Comparison of ENCODE assay signal across 19 cellular contexts in the genomic region with DNA sequence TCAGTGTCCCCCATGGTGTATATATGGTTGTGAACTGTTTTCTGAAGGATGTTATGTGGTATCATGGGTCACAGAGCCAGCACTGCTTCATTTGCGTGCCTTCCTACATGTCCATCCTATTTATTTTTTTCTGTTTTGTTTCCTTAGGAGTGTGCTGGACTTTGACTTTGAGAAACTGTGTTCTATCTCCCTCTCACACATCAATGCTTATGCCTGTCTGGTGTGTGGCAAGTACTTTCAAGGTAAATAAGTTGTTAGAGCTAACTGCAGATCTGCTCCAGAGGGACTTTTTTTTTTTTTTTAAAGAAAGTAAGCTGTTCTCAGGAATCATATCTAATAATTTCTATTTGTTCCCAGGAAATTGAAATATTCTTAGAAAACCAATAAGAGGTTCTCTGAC. TPM values are rescaled to one million over a fixed set of nuclear protein-coding genes. Genes with fewer than 3 reads are reported as not detected.
A peak's percentile ranks its signal among the peaks of the same experiment; 100 is the strongest.
DNase-seq lines count a peak whose midpoint lies in the region; ATAC-seq, FAIRE-seq and TF ChIP-seq lines count a peak whose summit lies in the region.
"Had no signal": no experiment of that assay in that cellular context is flagged by ENCODE, and none has a peak within 500 bp of the region (broad histone marks: within the 10 kb centered on the region; RNA-seq: fewer than 3 reads in every experiment).

No MANE protein-coding gene starts in this region.

- BruUV-seq in HepG2 (replicated peaks; lab: Mats Ljungman, UMichigan) = no TSS peak

- no peak overlapping the region for H3K4me3 Mint-ChIP-seq in activated T-cell treated with anti-CD3 and anti-CD28 coated beads, Interleukin-2, amount 50 U/mL, for 72 hours
- H3K4me3 Mint-ChIP-seq in progenitor cell of endocrine pancreas (ENCODE audit: low read depth) = no peak overlapping the region
- H3K4me3 Mint-ChIP-seq: CD4-positive, alpha-beta memory T cell; HFFc6 had no signal

- ATAC-seq in activated T-cell treated with anti-CD3 and anti-CD28 coated beads, Interleukin-2, amount 50 U/mL, for 72 hours (replicated peaks in 1 of 2) = no peak
- peak; percentile 71 for ATAC-seq in HepG2
- no peak for ATAC-seq in right lobe of liver
- ATAC-seq in left colon = peak; percentile 73
- ATAC-seq in HG03175 (IDR thresholded peaks at IDR 0.05; ENCODE audit: unreplicated experiment) = no peak

- H3K9me3 Mint-ChIP-seq in activated T-cell treated with anti-CD3 and anti-CD28 coated beads, Interleukin-2, amount 50 U/mL, for 72 hours = no peaks in the 10 kb centered on the region
- H3K9me3 Mint-ChIP-seq in progenitor cell of endocrine pancreas (ENCODE audit: low read depth) = no peaks in the 10 kb centered on the region
- H3K9me3 Mint-ChIP-seq: CD4-positive, alpha-beta memory T cell; HFFc6 had no signal

- TF ChIP-seq CTCF in HepG2 (CRISPR knock-in tag; IDR thresholded peaks at IDR 0.05) (no peak), right lobe of liver (IDR thresholded peaks at IDR 0.05) (no peak), progenitor cell of endocrine pancreas (IDR thresholded peaks at IDR 0.05; ENCODE audit: unreplicated experiment) (no peak)

- H3K36me3 ChIP-seq in HepG2 (replicated peaks in 1 of 2; ENCODE audit: control insufficient read depth in 1 of 2, insufficient read depth in 2 of 2, low read length in 2 of 2) = peaks cover 32 to 68% of the 10 kb centered on the region in 2 experiments
- peaks cover 0 to 73% (median 38%) of the 10 kb centered on the region in 4 donors for H3K36me3 ChIP-seq in right lobe of liver

- H2AFZ ChIP-seq in HepG2 (ENCODE audit: low read length) = no peak overlapping the region

- H3K27me3 Mint-ChIP-seq in activated T-cell treated with anti-CD3 and anti-CD28 coated beads, Interleukin-2, amount 50 U/mL, for 72 hours (ENCODE audit: low read depth) = no peaks in the 10 kb centered on the region
- no peaks in the 10 kb centered on the region for H3K27me3 Mint-ChIP-seq in progenitor cell of endocrine pancreas
- H3K27me3 Mint-ChIP-seq: CD4-positive, alpha-beta memory T cell had no signal

- H4K20me1 ChIP-seq in HepG2 (ENCODE audit: insufficient read depth, low read length) = peaks cover 10% of the 10 kb centered on the region

- H3K4me1 Mint-ChIP-seq in activated T-cell treated with anti-CD3 and anti-CD28 coated beads, Interleukin-2, amount 50 U/mL, for 72 hours (ENCODE audit: low read depth) = peaks cover 17% of the 10 kb centered on the region
- peaks cover 8% of the 10 kb centered on the region for H3K4me1 Mint-ChIP-seq in progenitor cell of endocrine pancreas (ENCODE audit: low read depth)

- H3K4me2 ChIP-seq in HepG2 (ENCODE audit: low read depth, low read length) = peak overlapping the region; percentile 35

- no peak for TF ChIP-seq RAD21 in HepG2 (CRISPR knock-in tag; IDR thresholded peaks at IDR 0.05)

- H3K4me3 ChIP-seq in HepG2 (replicated peaks in 1 of 3; ENCODE audit: insufficient read depth in 1 of 3, low read depth in 2 of 3, low read length in 3 of 3) = no peak overlapping the region; a peak in 1 of 6 replicates
- H3K4me3 ChIP-seq in right lobe of liver = no peak overlapping the region
- H3K4me3 ChIP-seq: HAP-1 had no signal

- DNase-seq in activated T-cell treated with anti-CD3 and anti-CD28 coated beads, Interleukin-2, amount 50 U/mL, for 72 hours = no peak
- no peak for DNase-seq in activated T-cell treated with anti-CD3 and anti-CD28 coated beads for 4 hours
- no peak for DNase-seq in HepG2 (ENCODE audit: low spot score)
- DNase-seq in right lobe of liver = no peak
- DNase-seq in left colon = no peak
- DNase-seq in progenitor cell of endocrine pancreas (ENCODE audit: low spot score, unreplicated experiment) = no peak
- DNase-seq in COLO829 (ENCODE audit: low spot score) = no peak
- DNase-seq: C1 segment of cervical spinal cord; Caco-2; CD4-positive, alpha-beta memory T cell; DMS153; DND-41; GOT3; HFFc6 had no signal

- in situ Hi-C loops in HepG2 (cut with HindIII; ENCODE audit: extremely low pct_ligation_motif_present, low pct_unique_long_range_greater_than_20kb) = no loop called here

- CTCF ChIA-PET in HepG2 (lab: Yijun Ruan, JAX; ENCODE audit: low intra/inter-chr PET ratio, low total read pairs) = no interaction called here

- POLR2A ChIA-PET in HepG2 (lab: Yijun Ruan, JAX) = interaction anchor here (1.5 to 1.9 kb wide), 2 partner anchors 9 to 203 kb away, joined by 3 to 5 read pairs; a partner anchor contains a TSS

- H3K27ac ChIP-seq in HepG2 (ENCODE audit: extremely low read length, insufficient read depth, low read length) (peak overlapping the region; percentile 57), right lobe of liver (no peak overlapping the region)

- H3K4me1 ChIP-seq in HepG2 (ENCODE audit: insufficient read depth, low read length) = peaks cover 49% of the 10 kb centered on the region
- peaks cover 0 to 12% (median 5%) of the 10 kb centered on the region in 4 donors for H3K4me1 ChIP-seq in right lobe of liver

- H3K27ac Mint-ChIP-seq in activated T-cell treated with anti-CD3 and anti-CD28 coated beads, Interleukin-2, amount 50 U/mL, for 72 hours = peak overlapping the region; percentile 35
- peak overlapping the region; percentile 24 for H3K27ac Mint-ChIP-seq in progenitor cell of endocrine pancreas
- H3K27ac Mint-ChIP-seq: HFFc6 had no signal

- intact Hi-C loops in HepG2 (cut with micrococcal nuclease; ENCODE audit: unreplicated experiment) (no loop called here), right lobe of liver (cut with DNase I) (no loop called here), left colon (cut with DNase I, micrococcal nuclease) (no loop called here)

- TF ChIP-seq EP300 in HepG2 (IDR thresholded peaks at IDR 0.05; ENCODE audit: low read depth in 2 of 2, low read length in 2 of 2) = no peak
- TF ChIP-seq EP300 in HepG2 (CRISPR knock-in tag; IDR thresholded peaks at IDR 0.05; ENCODE audit: borderline replicate concordance) = no peak

- H3K36me3 Mint-ChIP-seq in activated T-cell treated with anti-CD3 and anti-CD28 coated beads, Interleukin-2, amount 50 U/mL, for 72 hours (ENCODE audit: insufficient read depth in 2 of 2) = peaks cover 12 to 36% of the 10 kb centered on the region in 2 donors
- peaks cover 33% of the 10 kb centered on the region for H3K36me3 Mint-ChIP-seq in progenitor cell of endocrine pancreas (ENCODE audit: insufficient read depth)

- H3K9ac ChIP-seq in HepG2 (ENCODE audit: insufficient read depth, low read depth, low read length) = peak overlapping the region; percentile 6; the same call in 1 of the 2 replicates

- peaks cover 41% of the 10 kb centered on the region for H3K79me2 ChIP-seq in HepG2 (ENCODE audit: insufficient read depth, low read length)

- FAIRE-seq in HepG2 (lab: Jason Lieb, UNC) = no peak
- FAIRE-seq: G401.6, GM12892, H54 had no signal

- 56% methylated on average over 1 of the region's 1 CpG for WGBS in HepG2 (ENCODE audit: low lambda C conversion rate)
- 86% methylated on average over 1 of the region's 1 CpG for WGBS in right lobe of liver (ENCODE audit: insufficient coverage, low coverage, low lambda C conversion rate, missing lambda C conversion rate)

- H3K27me3 ChIP-seq in HepG2 (ENCODE audit: control insufficient read depth in 1 of 2, insufficient read depth in 2 of 2, low read length in 2 of 2) = no peaks in the 10 kb centered on the region
- H3K27me3 ChIP-seq in right lobe of liver = no peaks in the 10 kb centered on the region

- TF ChIP-seq POLR2A in HepG2 (IDR thresholded peaks at IDR 0.05; ENCODE audit: insufficient read depth in 1 of 2, low read depth in 2 of 2, low read length in 2 of 2) (no peak), right lobe of liver (IDR thresholded peaks at IDR 0.05) (no peak)

- H3K9me3 ChIP-seq in HepG2 (ENCODE audit: low read length) (no peaks in the 10 kb centered on the region), right lobe of liver (no peaks in the 10 kb centered on the region)
- H3K9me3 ChIP-seq: Caco-2, HAP-1 had no signal

RNA-seq across cellular contexts. Expression of a gene that starts 5.4 kb away (rescaled TPM):
- total RNA-seq in activated T-cell treated with anti-CD3 and anti-CD28 coated beads, Interleukin-2, amount 50 U/mL, for 72 hours = 10 to 100 TPM; 64.1 to 79.7 TPM
- total RNA-seq in HepG2 (2016; rRNA removed; fragmentation: Illumina TruSeq; extraction: Trizol) = 63.3 and 80.2 TPM in 2 replicates
- total RNA-seq in HepG2 (2016; cell fraction: cytosol; rRNA removed; fragmentation: Illumina TruSeq; extraction: Trizol; ENCODE audit: low read depth) = 20.2 and 21.5 TPM in 2 replicates
- total RNA-seq in HepG2 (2016; cell fraction: insoluble cytoplasmic fraction; rRNA removed; fragmentation: Illumina TruSeq; extraction: Trizol) = 64.7 and 84.8 TPM in 2 replicates
- 37.2 and 41.8 TPM in 2 replicates for total RNA-seq in HepG2 (2016; cell fraction: membrane; rRNA removed; fragmentation: Illumina TruSeq; extraction: Trizol)
- total RNA-seq in HepG2 (2016; cell fraction: nucleus; rRNA removed; fragmentation: Illumina TruSeq; extraction: Trizol) = 43.3 and 49.6 TPM in 2 replicates
- polyA plus RNA-seq in HepG2 (2011; rRNA removed) = 73.6 and 75.1 TPM in 2 replicates
- 52.3 and 54.6 TPM in 2 replicates for polyA plus RNA-seq in HepG2 (2011; cell fraction: cytosol; rRNA removed)
- 71.1 and 77.1 TPM in 2 replicates for polyA plus RNA-seq in HepG2 (2011; cell fraction: nucleus; rRNA removed)
- polyA plus RNA-seq in HepG2 (2012) = 51.9 and 66.6 TPM in 2 replicates
- polyA plus RNA-seq in HepG2 (2016; cell fraction: cytosol; fragmentation: Illumina TruSeq; extraction: Trizol; ENCODE audit: low read depth) = 21.2 and 23.0 TPM in 2 replicates
- 106 and 107 TPM in 2 replicates for polyA plus RNA-seq in HepG2 (2016; cell fraction: insoluble cytoplasmic fraction; fragmentation: Illumina TruSeq; extraction: Trizol; ENCODE audit: low read depth)
- polyA plus RNA-seq in HepG2 (2016; cell fraction: membrane; fragmentation: Illumina TruSeq; extraction: Trizol; ENCODE audit: low read depth) = 36.4 and 40.9 TPM in 2 replicates
- polyA plus RNA-seq in HepG2 (2016; cell fraction: nucleus; fragmentation: Illumina TruSeq; extraction: Trizol; ENCODE audit: insufficient read depth, low read depth) = 92.4 and 97.2 TPM in 2 replicates
- 156 and 185 TPM in 2 replicates for polyA minus RNA-seq in HepG2 (2011; rRNA and poly(A)+ RNA removed; ENCODE audit: low replicate concordance)
- polyA minus RNA-seq in HepG2 (2011; cell fraction: cytosol; rRNA and poly(A)+ RNA removed) = 31.4 and 36.2 TPM in 2 replicates
- 60.5 and 67.6 TPM in 2 replicates for polyA minus RNA-seq in HepG2 (2011; cell fraction: nucleus; rRNA and poly(A)+ RNA removed)
- 10 to 100 TPM; 14.7 to 32.8 (median 17.9) TPM for total RNA-seq in right lobe of liver
- 10 to 100 TPM; 37.2 TPM for total RNA-seq in left colon
- total RNA-seq in progenitor cell of endocrine pancreas = 58.1 and 59.7 TPM in 2 replicates

RNA-seq across cellular contexts. Expression of a gene that starts 9.5 kb away (rescaled TPM):
- total RNA-seq in activated T-cell treated with anti-CD3 and anti-CD28 coated beads, Interleukin-2, amount 50 U/mL, for 72 hours = 10 to 100 TPM; 38.9 to 48.9 TPM
- total RNA-seq in HepG2 (2016; rRNA removed; fragmentation: Illumina TruSeq; extraction: Trizol) = 47.1 and 49.0 TPM in 2 replicates
- total RNA-seq in HepG2 (2016; cell fraction: cytosol; rRNA removed; fragmentation: Illumina TruSeq; extraction: Trizol; ENCODE audit: low read depth) = 32.5 and 36.5 TPM in 2 replicates
- 48.7 and 49.6 TPM in 2 replicates for total RNA-seq in HepG2 (2016; cell fraction: insoluble cytoplasmic fraction; rRNA removed; fragmentation: Illumina TruSeq; extraction: Trizol)
- 64.2 and 67.0 TPM in 2 replicates for total RNA-seq in HepG2 (2016; cell fraction: membrane; rRNA removed; fragmentation: Illumina TruSeq; extraction: Trizol)
- total RNA-seq in HepG2 (2016; cell fraction: nucleus; rRNA removed; fragmentation: Illumina TruSeq; extraction: Trizol) = 33.2 and 34.7 TPM in 2 replicates
- polyA plus RNA-seq in HepG2 (2011; rRNA removed) = 77.4 and 82.8 TPM in 2 replicates
- 32.5 and 38.0 TPM in 2 replicates for polyA plus RNA-seq in HepG2 (2011; cell fraction: cytosol; rRNA removed)
- polyA plus RNA-seq in HepG2 (2011; cell fraction: nucleus; rRNA removed) = 55.4 and 70.0 TPM in 2 replicates
- polyA plus RNA-seq in HepG2 (2012) = 42.2 and 51.9 TPM in 2 replicates
- polyA plus RNA-seq in HepG2 (2016; cell fraction: cytosol; fragmentation: Illumina TruSeq; extraction: Trizol; ENCODE audit: low read depth) = 54.3 and 54.6 TPM in 2 replicates
- polyA plus RNA-seq in HepG2 (2016; cell fraction: insoluble cytoplasmic fraction; fragmentation: Illumina TruSeq; extraction: Trizol; ENCODE audit: low read depth) = 56.4 and 59.2 TPM in 2 replicates
- polyA plus RNA-seq in HepG2 (2016; cell fraction: membrane; fragmentation: Illumina TruSeq; extraction: Trizol; ENCODE audit: low read depth) = 69.9 and 70.6 TPM in 2 replicates
- polyA plus RNA-seq in HepG2 (2016; cell fraction: nucleus; fragmentation: Illumina TruSeq; extraction: Trizol; ENCODE audit: insufficient read depth, low read depth) = 76.9 and 78.6 TPM in 2 replicates
- 73.7 and 82.9 TPM in 2 replicates for polyA minus RNA-seq in HepG2 (2011; rRNA and poly(A)+ RNA removed; ENCODE audit: low replicate concordance)
- polyA minus RNA-seq in HepG2 (2011; cell fraction: cytosol; rRNA and poly(A)+ RNA removed) = 34.4 and 42.2 TPM in 2 replicates
- polyA minus RNA-seq in HepG2 (2011; cell fraction: nucleus; rRNA and poly(A)+ RNA removed) = 35.4 and 43.0 TPM in 2 replicates
- 10 to 100 TPM in 5 of 6 experiments, 1 to 10 TPM in 1; 7.6 to 22.7 (median 14.8) TPM for total RNA-seq in right lobe of liver
- 10 to 100 TPM; 36.1 to 44.7 TPM for total RNA-seq in left colon
- 67.1 and 71.0 TPM in 2 replicates for total RNA-seq in progenitor cell of endocrine pancreas

RNA-seq across cellular contexts. Expression of a gene that starts 18.8 kb away (rescaled TPM):
- total RNA-seq in activated T-cell treated with anti-CD3 and anti-CD28 coated beads, Interleukin-2, amount 50 U/mL, for 72 hours = 1 to 10 TPM; 3.5 to 4.1 TPM
- 24.0 and 30.1 TPM in 2 replicates for total RNA-seq in HepG2 (2016; rRNA removed; fragmentation: Illumina TruSeq; extraction: Trizol)
- total RNA-seq in HepG2 (2016; cell fraction: cytosol; rRNA removed; fragmentation: Illumina TruSeq; extraction: Trizol; ENCODE audit: low read depth) = 24.1 and 32.5 TPM in 2 replicates
- total RNA-seq in HepG2 (2016; cell fraction: insoluble cytoplasmic fraction; rRNA removed; fragmentation: Illumina TruSeq; extraction: Trizol) = 20.6 and 30.6 TPM in 2 replicates
- total RNA-seq in HepG2 (2016; cell fraction: membrane; rRNA removed; fragmentation: Illumina TruSeq; extraction: Trizol) = 35.6 and 42.7 TPM in 2 replicates
- total RNA-seq in HepG2 (2016; cell fraction: nucleus; rRNA removed; fragmentation: Illumina TruSeq; extraction: Trizol) = 27.9 and 33.6 TPM in 2 replicates
- 70.4 and 111 TPM in 2 replicates for polyA plus RNA-seq in HepG2 (2011; rRNA removed)
- polyA plus RNA-seq in HepG2 (2011; cell fraction: cytosol; rRNA removed) = 56.0 and 56.1 TPM in 2 replicates
- 277 and 295 TPM in 2 replicates for polyA plus RNA-seq in HepG2 (2011; cell fraction: nucleus; rRNA removed)
- polyA plus RNA-seq in HepG2 (2012) = 57.6 and 80.5 TPM in 2 replicates
- 35.9 and 45.2 TPM in 2 replicates for polyA plus RNA-seq in HepG2 (2016; cell fraction: cytosol; fragmentation: Illumina TruSeq; extraction: Trizol; ENCODE audit: low read depth)
- 34.2 and 35.6 TPM in 2 replicates for polyA plus RNA-seq in HepG2 (2016; cell fraction: insoluble cytoplasmic fraction; fragmentation: Illumina TruSeq; extraction: Trizol; ENCODE audit: low read depth)
- polyA plus RNA-seq in HepG2 (2016; cell fraction: membrane; fragmentation: Illumina TruSeq; extraction: Trizol; ENCODE audit: low read depth) = 43.2 and 51.3 TPM in 2 replicates
- polyA plus RNA-seq in HepG2 (2016; cell fraction: nucleus; fragmentation: Illumina TruSeq; extraction: Trizol; ENCODE audit: insufficient read depth, low read depth) = 83.8 and 85.6 TPM in 2 replicates
- 7.2 and 99.4 TPM in 2 replicates for polyA minus RNA-seq in HepG2 (2011; rRNA and poly(A)+ RNA removed; ENCODE audit: low replicate concordance)
- polyA minus RNA-seq in HepG2 (2011; cell fraction: cytosol; rRNA and poly(A)+ RNA removed) = 17.1 and 21.3 TPM in 2 replicates
- 30.6 and 39.5 TPM in 2 replicates for polyA minus RNA-seq in HepG2 (2011; cell fraction: nucleus; rRNA and poly(A)+ RNA removed)
- total RNA-seq in right lobe of liver = 10 to 100 TPM; 20.0 to 26.7 (median 21.9) TPM
- 10 to 100 TPM in 1 of 2 donors, 1 to 10 TPM in 1; 10.0 to 10.8 TPM for total RNA-seq in left colon
- 24.9 and 26.0 TPM in 2 replicates for total RNA-seq in progenitor cell of endocrine pancreas

RNA-seq across cellular contexts. Expression of a gene that starts 25.8 kb away (rescaled TPM):
- 100 to 1,000 TPM; 114 to 129 TPM for total RNA-seq in activated T-cell treated with anti-CD3 and anti-CD28 coated beads, Interleukin-2, amount 50 U/mL, for 72 hours
- total RNA-seq in HepG2 (2016; rRNA removed; fragmentation: Illumina TruSeq; extraction: Trizol) = 224 and 234 TPM in 2 replicates
- total RNA-seq in HepG2 (2016; cell fraction: cytosol; rRNA removed; fragmentation: Illumina TruSeq; extraction: Trizol; ENCODE audit: low read depth) = 68.8 and 79.7 TPM in 2 replicates
- total RNA-seq in HepG2 (2016; cell fraction: insoluble cytoplasmic fraction; rRNA removed; fragmentation: Illumina TruSeq; extraction: Trizol) = 237 and 239 TPM in 2 replicates
- 60.8 and 63.4 TPM in 2 replicates for total RNA-seq in HepG2 (2016; cell fraction: membrane; rRNA removed; fragmentation: Illumina TruSeq; extraction: Trizol)
- total RNA-seq in HepG2 (2016; cell fraction: nucleus; rRNA removed; fragmentation: Illumina TruSeq; extraction: Trizol) = 99.4 and 107 TPM in 2 replicates
- polyA plus RNA-seq in HepG2 (2011; rRNA removed) = 578 and 594 TPM in 2 replicates
- 700 and 712 TPM in 2 replicates for polyA plus RNA-seq in HepG2 (2011; cell fraction: cytosol; rRNA removed)
- polyA plus RNA-seq in HepG2 (2011; cell fraction: nucleus; rRNA removed) = 285 and 326 TPM in 2 replicates
- polyA plus RNA-seq in HepG2 (2012) = 240 and 307 TPM in 2 replicates
- polyA plus RNA-seq in HepG2 (2016; cell fraction: cytosol; fragmentation: Illumina TruSeq; extraction: Trizol; ENCODE audit: low read depth) = 54.1 and 54.2 TPM in 2 replicates
- polyA plus RNA-seq in HepG2 (2016; cell fraction: insoluble cytoplasmic fraction; fragmentation: Illumina TruSeq; extraction: Trizol; ENCODE audit: low read depth) = 189 and 200 TPM in 2 replicates
- 43.8 and 45.1 TPM in 2 replicates for polyA plus RNA-seq in HepG2 (2016; cell fraction: membrane; fragmentation: Illumina TruSeq; extraction: Trizol; ENCODE audit: low read depth)
- 124 and 147 TPM in 2 replicates for polyA plus RNA-seq in HepG2 (2016; cell fraction: nucleus; fragmentation: Illumina TruSeq; extraction: Trizol; ENCODE audit: insufficient read depth, low read depth)
- polyA minus RNA-seq in HepG2 (2011; rRNA and poly(A)+ RNA removed; ENCODE audit: low replicate concordance) = 200 and 300 TPM in 2 replicates
- 65.6 and 78.5 TPM in 2 replicates for polyA minus RNA-seq in HepG2 (2011; cell fraction: cytosol; rRNA and poly(A)+ RNA removed)
- 59.9 and 82.9 TPM in 2 replicates for polyA minus RNA-seq in HepG2 (2011; cell fraction: nucleus; rRNA and poly(A)+ RNA removed)
- 100 to 1,000 TPM in 2 of 6 experiments, 10 to 100 TPM in 4; 54.5 to 123 (median 66.6) TPM for total RNA-seq in right lobe of liver
- total RNA-seq in left colon = 10 to 100 TPM; 78.8 to 84.2 TPM
- 82.3 and 85.7 TPM in 2 replicates for total RNA-seq in progenitor cell of endocrine pancreas

RNA-seq across cellular contexts. Expression of a gene that starts 37.1 kb away (rescaled TPM):
- 10 to 100 TPM; 73.3 to 78.9 TPM for total RNA-seq in activated T-cell treated with anti-CD3 and anti-CD28 coated beads, Interleukin-2, amount 50 U/mL, for 72 hours
- total RNA-seq in HepG2 (2016; rRNA removed; fragmentation: Illumina TruSeq; extraction: Trizol) (7.2 and 9.0 TPM in 2 replicates), right lobe of liver (10 to 100 TPM; 27.2 to 50.1 (median 34.7) TPM), left colon (10 to 100 TPM; 20.1 to 20.4 TPM), progenitor cell of endocrine pancreas (4.2 TPM in 2 replicates)
- total RNA-seq in HepG2 (2016; cell fraction: cytosol; rRNA removed; fragmentation: Illumina TruSeq; extraction: Trizol; ENCODE audit: low read depth) = 13.9 and 18.3 TPM in 2 replicates
- total RNA-seq in HepG2 (2016; cell fraction: insoluble cytoplasmic fraction; rRNA removed; fragmentation: Illumina TruSeq; extraction: Trizol) = 7.1 and 9.2 TPM in 2 replicates
- 12.5 and 15.9 TPM in 2 replicates for total RNA-seq in HepG2 (2016; cell fraction: membrane; rRNA removed; fragmentation: Illumina TruSeq; extraction: Trizol)
- total RNA-seq in HepG2 (2016; cell fraction: nucleus; rRNA removed; fragmentation: Illumina TruSeq; extraction: Trizol) = 3.2 and 4.0 TPM in 2 replicates
- 56.7 and 68.6 TPM in 2 replicates for polyA plus RNA-seq in HepG2 (2011; rRNA removed)
- polyA plus RNA-seq in HepG2 (2011; cell fraction: cytosol; rRNA removed) = 87.7 and 90.8 TPM in 2 replicates
- 35.8 and 44.7 TPM in 2 replicates for polyA plus RNA-seq in HepG2 (2011; cell fraction: nucleus; rRNA removed)
- 39.4 and 46.3 TPM in 2 replicates for polyA plus RNA-seq in HepG2 (2012)
- 27.3 and 33.3 TPM in 2 replicates for polyA plus RNA-seq in HepG2 (2016; cell fraction: cytosol; fragmentation: Illumina TruSeq; extraction: Trizol; ENCODE audit: low read depth)
- polyA plus RNA-seq in HepG2 (2016; cell fraction: insoluble cytoplasmic fraction; fragmentation: Illumina TruSeq; extraction: Trizol; ENCODE audit: low read depth) = 20.9 and 22.2 TPM in 2 replicates
- 21.7 and 27.9 TPM in 2 replicates for polyA plus RNA-seq in HepG2 (2016; cell fraction: membrane; fragmentation: Illumina TruSeq; extraction: Trizol; ENCODE audit: low read depth)
- polyA plus RNA-seq in HepG2 (2016; cell fraction: nucleus; fragmentation: Illumina TruSeq; extraction: Trizol; ENCODE audit: insufficient read depth, low read depth) = 11.7 and 13.5 TPM in 2 replicates
- polyA minus RNA-seq in HepG2 (2011; rRNA and poly(A)+ RNA removed; ENCODE audit: low replicate concordance) = 5.5 and 44.4 TPM in 2 replicates
- polyA minus RNA-seq in HepG2 (2011; cell fraction: cytosol; rRNA and poly(A)+ RNA removed) = 7.3 and 9.1 TPM in 2 replicates
- 2.0 and 4.9 TPM in 2 replicates for polyA minus RNA-seq in HepG2 (2011; cell fraction: nucleus; rRNA and poly(A)+ RNA removed)

Comparison
In these comparisons a context has a peak if more than half of its experiments do, and no peak if none do; other contexts are left out.
1. ATAC-seq: peak in HepG2 (single experiment) and left colon (single experiment); none in activated T-cell treated with anti-CD3 and anti-CD28 coated beads, Interleukin-2, amount 50 U/mL, for 72 hours (0 of 2), right lobe of liver (0 of 4) and HG03175 (single experiment).